Comparison of ENCODE assay signal across 8 cellular contexts in the genomic region with DNA sequence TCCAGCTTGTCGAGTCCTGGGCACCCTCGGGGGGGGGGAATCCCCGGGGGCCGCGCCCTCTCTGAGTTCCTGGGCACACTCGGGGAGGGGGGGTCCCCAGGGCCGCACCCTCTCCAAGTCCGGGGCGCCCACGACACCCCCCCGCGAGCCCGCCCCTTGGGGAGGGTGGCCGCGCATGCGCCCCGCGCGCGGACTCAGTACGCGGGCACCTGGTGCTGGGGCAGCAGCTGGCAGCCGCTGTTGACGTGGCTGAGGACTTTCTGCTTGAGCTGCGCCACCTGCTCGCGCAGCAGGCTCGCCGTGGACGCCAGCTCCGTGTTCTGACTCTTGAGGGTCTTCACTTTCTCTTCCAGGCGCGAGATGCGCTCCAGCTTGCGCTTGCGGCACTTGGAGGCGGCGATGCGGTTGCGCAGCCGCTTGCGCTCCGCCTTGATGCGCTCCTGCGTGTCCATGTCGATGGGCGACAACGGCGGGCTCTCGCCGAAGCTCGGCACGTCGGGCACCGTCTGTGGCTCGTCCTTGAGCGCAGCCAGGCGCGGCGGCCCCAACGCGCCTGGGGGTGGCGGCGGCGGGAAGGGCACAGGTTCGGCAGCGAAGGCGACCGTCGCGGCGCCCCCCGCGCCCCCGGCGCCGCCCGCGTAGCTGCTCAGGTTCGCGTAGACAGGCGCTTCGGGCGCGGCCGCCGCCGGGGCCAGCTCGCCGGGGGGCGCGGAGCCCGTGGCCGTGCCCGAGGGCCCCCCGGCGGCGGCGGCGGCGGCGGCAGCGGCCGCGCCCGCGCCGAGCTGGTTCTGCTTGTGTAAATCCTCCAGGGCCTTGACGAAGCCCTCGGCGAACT. TPM values are rescaled to one million over a fixed set of nuclear protein-coding genes. Genes with fewer than 3 reads are reported as not detected.
DNase-seq lines count a peak whose midpoint lies in the region; ATAC-seq lines count a peak whose summit lies in the region.

No MANE protein-coding gene starts in this region.

- peak overlapping the region; percentile 78 for H3K4me3 ChIP-seq in iPS-20b (ENCODE audit: low read length)
- H3K4me3 ChIP-seq in skeletal muscle satellite cell (ENCODE audit: low read length): peak overlapping the region; percentile 88

- no peak overlapping the region for H3K27ac ChIP-seq in iPS-20b (ENCODE audit: low read length)

- H3K4me1 ChIP-seq in iPS-20b (ENCODE audit: insufficient read depth, low read length) (peaks cover 8% of the 10 kb centered on the region; the same call in 1 of the 2 replicates), skeletal muscle satellite cell (ENCODE audit: control insufficient read depth, insufficient read depth, low read length) (peaks cover 33% of the 10 kb centered on the region)

- H3K36me3 ChIP-seq in iPS-20b (ENCODE audit: insufficient read depth, low read depth, low read length) (peaks cover 12% of the 10 kb centered on the region), skeletal muscle satellite cell (ENCODE audit: insufficient read depth, low read length) (peaks cover 14% of the 10 kb centered on the region)

- in situ Hi-C loops in T47D (cut with HindIII; ENCODE audit: low pct_unique_long_range_greater_than_20kb, low sequenced_read_pairs): no loop called here

- ATAC-seq in HG02973 (IDR thresholded peaks at IDR 0.05; ENCODE audit: unreplicated experiment): no peak

- H3K4me2 ChIP-seq in skeletal muscle satellite cell (ENCODE audit: low read length): peak overlapping the region; percentile 89

- H3K9ac ChIP-seq in iPS-20b (ENCODE audit: low read depth, low read length) (peak overlapping the region; percentile 85), skeletal muscle satellite cell (ENCODE audit: low read depth, low read length) (peak overlapping the region; percentile 97)

- H3K9me3 ChIP-seq in iPS-20b (ENCODE audit: insufficient read depth, low read depth, low read length) (no peaks in the 10 kb centered on the region), skeletal muscle satellite cell (replicated peaks; ENCODE audit: low read length) (no peaks in the 10 kb centered on the region)

- DNase-seq in DMS153 treated with DMSO at 0.1 percent for 48 hours (lab: John Stamatoyannopoulos, UW; ENCODE audit: unreplicated experiment) (peak; percentile 35), H4 (ENCODE audit: low spot score) (peak; percentile 80), NCI-H1694 treated with DMSO at 0.1 percent for 48 hours (lab: John Stamatoyannopoulos, UW) (peak; percentile 81), UCSD-AML1 (lab: John Stamatoyannopoulos, UW; ENCODE audit: unreplicated experiment) (peak; percentile 66), T47D (ENCODE audit: low read depth in 1 of 2, low spot score in 1 of 2) (peak; percentile 54 to 79)

- no peaks in the 10 kb centered on the region for H3K27me3 ChIP-seq in iPS-20b (ENCODE audit: insufficient read depth, low read length)
- H3K27me3 ChIP-seq in skeletal muscle satellite cell (ENCODE audit: control insufficient read depth, insufficient read depth, low read length): no peaks in the 10 kb centered on the region

RNA-seq across cellular contexts. Expression of gene JUND, which starts 1.0 kb away (rescaled TPM):
- total RNA-seq in H4 (2014; rRNA removed; shearing (Covaris generic)): 29.1 and 86.4 TPM in 2 replicates
- total RNA-seq in skeletal muscle satellite cell (2012; rRNA removed): 41.8 and 46.7 TPM in 2 replicates

RNA-seq across cellular contexts. Expression of gene IQCN, which starts 6.2 kb away (rescaled TPM):
- total RNA-seq in H4 (2014; rRNA removed; shearing (Covaris generic)): 0.62 and 1.0 TPM in 2 replicates
- 0.22 and 0.25 TPM in 2 replicates for total RNA-seq in skeletal muscle satellite cell (2012; rRNA removed)

RNA-seq across cellular contexts. Expression of gene LSM4, which starts 42.4 kb away (rescaled TPM):
- 349 and 397 TPM in 2 replicates for total RNA-seq in H4 (2014; rRNA removed; shearing (Covaris generic))
- 146 and 166 TPM in 2 replicates for total RNA-seq in skeletal muscle satellite cell (2012; rRNA removed)

RNA-seq across cellular contexts. Expression of gene PDE4C, which starts 54.2 kb away (rescaled TPM):
- 0.06 TPM in 1 of 2 replicates, not detected in the other for total RNA-seq in H4 (2014; rRNA removed; shearing (Covaris generic))
- 0.44 and 2.0 TPM in 2 replicates for total RNA-seq in skeletal muscle satellite cell (2012; rRNA removed)

RNA-seq across cellular contexts. Expression of gene PGPEP1, which starts 59.9 kb away (rescaled TPM):
- total RNA-seq in H4 (2014; rRNA removed; shearing (Covaris generic)): 2.9 and 12.1 TPM in 2 replicates
- total RNA-seq in skeletal muscle satellite cell (2012; rRNA removed): 8.7 and 13.7 TPM in 2 replicates
